ENCODE assay signal across 11 cellular contexts in genomic region chr7:127911968-127912511, GRCh38.
DNase-seq lines count a peak whose midpoint lies in the region; ATAC-seq and TF ChIP-seq lines count a peak whose summit lies in the region.
"Had no signal": no experiment of that assay in that cellular context is flagged by ENCODE, and none has a peak within 500 bp of the region (broad histone marks: within the 10 kb centered on the region; RNA-seq: fewer than 3 reads in every experiment).

No MANE protein-coding gene starts in this region.

- no TSS peak for BruUV-seq in OCI-LY7 (replicated peaks; lab: Mats Ljungman, UMichigan)

- no peaks in the 10 kb centered on the region for H3K27me3 ChIP-seq in right cardiac atrium (ENCODE audit: control insufficient read depth, insufficient read depth)
- H3K27me3 ChIP-seq: vagina had no signal

- H3K27ac ChIP-seq in OCI-LY7 (ENCODE audit: low read depth, low read length, poor library complexity, severe bottlenecking) (peak overlapping the region; percentile 74), right cardiac atrium (ENCODE audit: low read length) (no peak overlapping the region)
- H3K27ac ChIP-seq: vagina had no signal

- peak overlapping the region; percentile 59 for H3K4me2 ChIP-seq in OCI-LY7 (ENCODE audit: low read length)

- CTCF ChIA-PET in OCI-LY7 (lab: Charles Lee; ENCODE audit: unreplicated experiment) = no interaction called here

- H3K9me3 ChIP-seq in OCI-LY7 (ENCODE audit: low read length) = no peaks in the 10 kb centered on the region
- H3K9me3 ChIP-seq in right cardiac atrium (ENCODE audit: control insufficient read depth, low read length) = no peaks in the 10 kb centered on the region
- H3K9me3 ChIP-seq: vagina had no signal

- peak overlapping the region; percentile 30 for H3K4me3 ChIP-seq in OCI-LY7 (ENCODE audit: low read depth, low read length, poor library complexity, severe bottlenecking)
- no peak overlapping the region for H3K4me3 ChIP-seq in right cardiac atrium (ENCODE audit: low read length)
- H3K4me3 ChIP-seq: vagina had no signal

- no peaks in the 10 kb centered on the region for H3K9me2 ChIP-seq in OCI-LY7 (ENCODE audit: insufficient read depth, low read length)

- POLR2A ChIA-PET in OCI-LY7 (lab: Charles Lee) = interaction anchor here (0.6 to 3.6 kb wide), 6 partner anchors 9 to 202 kb away, joined by 3 to 15 read pairs (median 4); no protein-coding TSS in a partner anchor

- peaks cover 37% of the 10 kb centered on the region for H3K4me1 ChIP-seq in OCI-LY7 (ENCODE audit: insufficient read depth, low read length, poor library complexity, severe bottlenecking)
- peaks cover 4% of the 10 kb centered on the region for H3K4me1 ChIP-seq in right cardiac atrium (ENCODE audit: control insufficient read depth, insufficient read depth, low read length)
- H3K4me1 ChIP-seq: vagina had no signal

- H3K36me3 ChIP-seq in OCI-LY7 (ENCODE audit: insufficient read depth, low read length) = peaks cover 21% of the 10 kb centered on the region
- H3K36me3 ChIP-seq: vagina had no signal

- no peaks in the 10 kb centered on the region for H3K79me2 ChIP-seq in OCI-LY7 (ENCODE audit: insufficient read depth, low read depth, low read length)

- DNase-seq in OCI-LY7 (ENCODE audit: low spot score) (peak; percentile 64), HuH-7.5 (ENCODE audit: low spot score) (no peak), right cardiac atrium (no peak), COLO829 (ENCODE audit: low spot score) (no peak)
- DNase-seq in stimulated activated naive CD4-positive, alpha-beta T cell treated with Interleukin-2 at 50 U/mL for 16 hours (lab: John Stamatoyannopoulos, UW) = no peak
- DNase-seq: mesendoderm, NCI-H82 had no signal

- intact Hi-C loops in OCI-LY7 (cut with micrococcal nuclease; ENCODE audit: unreplicated experiment) = no loop called here
- intact Hi-C loops in right cardiac atrium (cut with DNase I) = no loop called here

- TF ChIP-seq CTCF in OCI-LY7 (conservative IDR thresholded peaks at IDR 0.05; ENCODE audit: low read length) = no peak

- 95% methylated on average over 1 of the region's 1 CpG for WGBS in right cardiac atrium

- ATAC-seq in GM18867 (IDR thresholded peaks at IDR 0.05; ENCODE audit: unreplicated experiment) (peak; percentile 83), GM21526 (IDR thresholded peaks at IDR 0.05; ENCODE audit: low FRiP score, unreplicated experiment) (peak; percentile 81), HG03064 (IDR thresholded peaks at IDR 0.05; ENCODE audit: low read depth, unreplicated experiment) (peak; percentile 82), right cardiac atrium (no peak)

- H4K20me1 ChIP-seq in OCI-LY7 (ENCODE audit: insufficient read depth, low read length) = peaks cover under 1% of the 10 kb centered on the region; the same call in 1 of the 2 replicates

- no peak overlapping the region for H2AFZ ChIP-seq in OCI-LY7 (ENCODE audit: low read length)

Comparison
In these comparisons a context has a peak if more than half of its experiments do, and no peak if none do; other contexts are left out.
1. ATAC-seq: peak in GM18867 (single experiment), GM21526 (single experiment) and HG03064 (single experiment); none in right cardiac atrium (0 of 2).